Comparison of ENCODE assay signal across 17 cellular contexts in the genomic region with DNA sequence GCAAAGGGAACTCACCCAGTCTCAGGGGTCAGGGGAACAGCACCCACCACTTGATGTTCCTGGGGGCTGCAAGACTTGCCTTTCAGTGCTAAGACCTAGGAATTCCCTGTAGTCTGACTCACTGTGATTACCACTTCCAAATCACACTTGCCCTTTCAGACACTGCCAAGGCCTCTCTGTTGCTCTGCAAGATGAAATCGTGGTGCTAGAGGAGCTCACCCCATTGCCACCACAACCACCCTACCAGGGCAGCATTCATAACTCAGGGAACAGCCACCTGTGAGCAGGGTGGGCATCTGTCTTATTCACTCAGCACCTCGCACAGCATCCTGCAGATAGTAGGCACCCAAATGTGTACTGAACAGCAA. TPM values are rescaled to one million over a fixed set of nuclear protein-coding genes. Genes with fewer than 3 reads are reported as not detected.
DNase-seq lines count a peak whose midpoint lies in the region; ATAC-seq, FAIRE-seq and TF ChIP-seq lines count a peak whose summit lies in the region.
"Had no signal": no experiment of that assay in that cellular context is flagged by ENCODE, and none has a peak within 500 bp of the region (broad histone marks: within the 10 kb centered on the region; RNA-seq: fewer than 3 reads in every experiment).

No MANE protein-coding gene starts in this region.

- H3K9me3 Mint-ChIP-seq in CD8-positive, alpha-beta memory T cell = no peaks in the 10 kb centered on the region
- H3K9me3 Mint-ChIP-seq in natural killer cell = no peaks in the 10 kb centered on the region
- H3K9me3 Mint-ChIP-seq in stimulated activated memory B cell treated with anti-CD40 and anti-IgM and Interleukin-4, amounts not matched to agents 10 μg/mL and 1 μg/mL and 100 μg/mL, for 72 hours = no peaks in the 10 kb centered on the region
- H3K9me3 Mint-ChIP-seq: GM23338, neural crest cell had no signal

- ATAC-seq in natural killer cell = no peak
- no peak for ATAC-seq in stimulated activated memory B cell treated with anti-CD40 and anti-IgM and Interleukin-4, amounts not matched to agents 10 μg/mL and 1 μg/mL and 100 μg/mL, for 72 hours
- ATAC-seq: GM23338, lower lobe of right lung had no signal

- no peak overlapping the region for H3K4me3 Mint-ChIP-seq in CD8-positive, alpha-beta memory T cell
- H3K4me3 Mint-ChIP-seq in natural killer cell = no peak overlapping the region
- H3K4me3 Mint-ChIP-seq in stimulated activated memory B cell treated with anti-CD40 and anti-IgM and Interleukin-4, amounts not matched to agents 10 μg/mL and 1 μg/mL and 100 μg/mL, for 72 hours = no peak overlapping the region
- H3K4me3 Mint-ChIP-seq: GM23338, neural crest cell had no signal

- DNase-seq in CD8-positive, alpha-beta memory T cell = no peak
- DNase-seq in RPMI7951 (ENCODE audit: low read depth) (peak; percentile 31), bronchial epithelial cell (ENCODE audit: low read depth) (no peak), natural killer cell (no peak), H54 (ENCODE audit: insufficient read length, low spot score) (no peak), NCI-H1092 treated with DMSO at 0.1 percent for 48 hours (lab: John Stamatoyannopoulos, UW) (no peak), cerebellar nuclear complex (lab: John Stamatoyannopoulos, UW) (no peak)
- DNase-seq: activated CD8-positive, alpha-beta memory T cell treated with anti-CD3 and anti-CD28 coated beads, Interleukin-2, amount 50 U/mL, for 48 hours; amniotic stem cell; cortex of kidney; KG1; lower lobe of right lung; NCI-H1105 treated with DMSO at 0.1 percent for 48 hours had no signal

- peak overlapping the region in 5 of 8 donors; percentile 42 to 72 (median 55) for H3K27ac Mint-ChIP-seq in CD8-positive, alpha-beta memory T cell
- H3K27ac Mint-ChIP-seq in natural killer cell = peak overlapping the region; percentile 5 to 22
- no peak overlapping the region for H3K27ac Mint-ChIP-seq in stimulated activated memory B cell treated with anti-CD40 and anti-IgM and Interleukin-4, amounts not matched to agents 10 μg/mL and 1 μg/mL and 100 μg/mL, for 72 hours

- H3K36me3 Mint-ChIP-seq in CD8-positive, alpha-beta memory T cell = peaks cover 0 to 93% (median 26%) of the 10 kb centered on the region in 3 donors
- H3K36me3 Mint-ChIP-seq in natural killer cell = peaks cover 10% of the 10 kb centered on the region
- H3K36me3 Mint-ChIP-seq in stimulated activated memory B cell treated with anti-CD40 and anti-IgM and Interleukin-4, amounts not matched to agents 10 μg/mL and 1 μg/mL and 100 μg/mL, for 72 hours = peaks cover 44% of the 10 kb centered on the region

- no peaks in the 10 kb centered on the region for H3K4me1 ChIP-seq in CD8-positive, alpha-beta memory T cell (ENCODE audit: insufficient read depth, low read length)

- peak; percentile 62 for FAIRE-seq in bronchial epithelial cell (lab: Jason Lieb, UNC)
- FAIRE-seq in H54 (lab: Jason Lieb, UNC) = no peak
- FAIRE-seq: D721Med had no signal

- CTCF ChIA-PET in CD8-positive, alpha-beta memory T cell (lab: Charles Lee) = interaction anchor here (1.0 kb wide), 1 partner anchor 10 kb away, joined by 3 read pairs; no protein-coding TSS in a partner anchor

- no peak for TF ChIP-seq CTCF in bronchial epithelial cell (IDR thresholded peaks at IDR 0.05; ENCODE audit: insufficient read depth, low read length, severe bottlenecking)
- no peak for TF ChIP-seq CTCF in natural killer cell (IDR thresholded peaks at IDR 0.05)

- peaks cover 18 to 31% (median 29%) of the 10 kb centered on the region in 3 donors for H3K4me1 Mint-ChIP-seq in CD8-positive, alpha-beta memory T cell
- H3K4me1 Mint-ChIP-seq in natural killer cell = peaks cover 19 to 41% of the 10 kb centered on the region in 2 donors
- H3K4me1 Mint-ChIP-seq in stimulated activated memory B cell treated with anti-CD40 and anti-IgM and Interleukin-4, amounts not matched to agents 10 μg/mL and 1 μg/mL and 100 μg/mL, for 72 hours = peaks cover 13% of the 10 kb centered on the region

- intact Hi-C loops in natural killer cell (cut with micrococcal nuclease) = loop anchor here (5.0 to 10.0 kb wide), 2 partner anchors 36 to 218 kb away; a partner anchor contains a TSS

- POLR2A ChIA-PET in CD8-positive, alpha-beta memory T cell (lab: Charles Lee) = no interaction called here

- TF ChIP-seq POLR2A in H54 (IDR thresholded peaks at IDR 0.05; ENCODE audit: low read depth, low read length) = no peak

- H3K27me3 Mint-ChIP-seq in CD8-positive, alpha-beta memory T cell = no peaks in the 10 kb centered on the region
- H3K27me3 Mint-ChIP-seq in natural killer cell (ENCODE audit: low read depth in 2 of 2) = no peaks in the 10 kb centered on the region
- H3K27me3 Mint-ChIP-seq in stimulated activated memory B cell treated with anti-CD40 and anti-IgM and Interleukin-4, amounts not matched to agents 10 μg/mL and 1 μg/mL and 100 μg/mL, for 72 hours = no peaks in the 10 kb centered on the region

- no peak overlapping the region for H3K27ac ChIP-seq in CD8-positive, alpha-beta memory T cell (ENCODE audit: low read depth, low read length)
- H3K27ac ChIP-seq: lower lobe of right lung had no signal

- H3K27me3 ChIP-seq in CD8-positive, alpha-beta memory T cell (ENCODE audit: insufficient read depth, low read length, poor library complexity, severe bottlenecking) = no peaks in the 10 kb centered on the region
- no peaks in the 10 kb centered on the region for H3K27me3 ChIP-seq in bronchial epithelial cell (ENCODE audit: control insufficient read depth, insufficient read depth, low read length)

- H3K9me3 ChIP-seq in CD8-positive, alpha-beta memory T cell (ENCODE audit: low read length) = no peaks in the 10 kb centered on the region
- H3K9me3 ChIP-seq: lower lobe of right lung had no signal

- H3K36me3 ChIP-seq in CD8-positive, alpha-beta memory T cell (ENCODE audit: insufficient read depth, low read length) = peaks cover 42% of the 10 kb centered on the region
- peaks cover 24% of the 10 kb centered on the region for H3K36me3 ChIP-seq in bronchial epithelial cell (ENCODE audit: control insufficient read depth, insufficient read depth, low read length)

- no peak overlapping the region for H3K4me3 ChIP-seq in CD8-positive, alpha-beta memory T cell (ENCODE audit: low read length)
- no peak overlapping the region for H3K4me3 ChIP-seq in bronchial epithelial cell (ENCODE audit: low read depth, low read length)
- H3K4me3 ChIP-seq: GM23338, lower lobe of right lung had no signal

RNA-seq across cellular contexts. Expression of a gene that starts 36.5 kb away (rescaled TPM):
- 10 to 100 TPM; 50.2 to 56.1 TPM for total RNA-seq in CD8-positive, alpha-beta memory T cell
- 29.7 TPM for polyA plus RNA-seq in CD8-positive, alpha-beta memory T cell
- 70.7 and 89.2 TPM in 2 replicates for total RNA-seq in RPMI7951 (2014; rRNA removed; shearing (Covaris generic))
- total RNA-seq in bronchial epithelial cell = 76.6 and 112 TPM in 2 replicates
- 100 to 1,000 TPM; 102 to 118 (median 106) TPM for total RNA-seq in natural killer cell
